26 cellular contexts compared by ENCODE assay signal in the genomic region with DNA sequence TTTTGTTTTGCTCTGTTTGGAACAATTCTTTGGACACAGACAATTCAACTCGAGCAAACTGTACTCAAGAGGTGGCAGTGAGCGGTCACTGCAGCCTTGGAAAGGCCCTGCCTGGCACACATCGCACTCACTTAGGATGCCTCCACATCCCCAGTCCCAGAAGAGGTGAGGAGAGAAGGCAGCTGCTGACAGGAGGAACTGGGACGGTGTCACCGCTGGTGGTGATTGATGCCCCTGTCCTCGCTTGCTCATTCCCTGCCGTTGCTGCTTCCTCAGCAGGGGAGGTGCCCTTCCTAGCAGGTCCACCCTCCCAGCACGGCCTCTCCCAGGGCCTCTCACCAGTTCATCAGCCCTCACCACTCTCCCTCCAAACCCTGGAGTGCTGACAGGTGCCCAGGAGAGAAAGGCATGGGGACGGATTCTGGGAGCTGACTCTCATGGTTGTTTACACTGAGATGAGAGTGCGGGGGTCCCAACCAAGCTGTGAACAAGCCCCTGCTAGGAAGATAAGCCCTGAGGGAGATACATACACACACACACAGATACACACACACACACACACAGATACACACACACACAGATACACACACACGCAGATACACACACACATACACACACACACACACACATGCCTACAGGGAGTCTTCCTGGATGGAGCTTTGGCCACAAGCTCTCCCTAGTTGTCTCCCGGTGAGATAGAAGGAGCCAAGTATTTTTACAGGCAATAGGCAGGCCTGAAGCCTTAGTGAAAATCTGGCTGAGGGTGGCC.
A peak's percentile ranks its signal among the peaks of the same experiment; 100 is the strongest.
DNase-seq lines count a peak whose midpoint lies in the region; ATAC-seq and TF ChIP-seq lines count a peak whose summit lies in the region.
"Had no signal": no experiment of that assay in that cellular context is flagged by ENCODE, and none has a peak within 500 bp of the region (broad histone marks: within the 10 kb centered on the region; RNA-seq: fewer than 3 reads in every experiment).

No MANE protein-coding gene starts in this region.

- H3K36me3 ChIP-seq in GM23338 (ENCODE audit: insufficient read depth) (no peaks in the 10 kb centered on the region), osteoblast (ENCODE audit: insufficient read depth, low read length) (no peaks in the 10 kb centered on the region)
- H3K36me3 ChIP-seq: left lung had no signal

- H3K27me3 Mint-ChIP-seq in GM23338 (ENCODE audit: insufficient read depth, low read depth, poor library complexity) = peaks cover 5% of the 10 kb centered on the region
- peaks cover 2% of the 10 kb centered on the region for H3K27me3 Mint-ChIP-seq in activated T-helper 1 cell treated with anti-CD3 and anti-CD28 coated beads, Interleukin-12 subunit alpha, Interleukin-12 subunit beta, Interleukin-2, Interleukin-4 antibody, amounts not matched to agents 30 ng/mL and 10 ng/mL and 1 ng/mL, durations not matched to agents 14 hours and 24 hours and 36 hours (ENCODE audit: insufficient read depth)
- H3K27me3 Mint-ChIP-seq: activated CD8-positive, alpha-beta T cell treated with anti-CD3 and anti-CD28 coated beads for 36 hours had no signal

- H3K9me3 Mint-ChIP-seq in GM23338 = no peaks in the 10 kb centered on the region
- H3K9me3 Mint-ChIP-seq in activated T-helper 1 cell treated with anti-CD3 and anti-CD28 coated beads, Interleukin-12 subunit alpha, Interleukin-12 subunit beta, Interleukin-2, Interleukin-4 antibody, amounts not matched to agents 30 ng/mL and 10 ng/mL and 1 ng/mL, durations not matched to agents 14 hours and 24 hours and 36 hours = no peaks in the 10 kb centered on the region
- H3K9me3 Mint-ChIP-seq: activated CD8-positive, alpha-beta T cell treated with anti-CD3 and anti-CD28 coated beads for 36 hours; CD4-positive, alpha-beta memory T cell; stimulated activated effector memory CD8-positive, alpha-beta T cell treated with anti-CD3 and anti-CD28 coated beads, Interleukin-12 subunit alpha, Interleukin-12 subunit beta, amount 100 ng/mL, for 72 hours; WTC11 had no signal

- H3K79me2 ChIP-seq in GM23338 (replicated peaks; ENCODE audit: insufficient read depth) = no peaks in the 10 kb centered on the region
- H3K79me2 ChIP-seq in osteoblast (ENCODE audit: insufficient read depth, low read length) = no peaks in the 10 kb centered on the region

- TF ChIP-seq CTCF in GM23338 (conservative IDR thresholded peaks at IDR 0.05; ENCODE audit: low read depth in 2 of 2) (no peak), osteoblast (IDR thresholded peaks at IDR 0.05; ENCODE audit: extremely low read depth, low read depth, low read length) (no peak)

- H2AFZ ChIP-seq in GM23338 (no peak overlapping the region), osteoblast (ENCODE audit: low read length) (peak overlapping the region; percentile 30)

- DNase-seq in GM23338 (ENCODE audit: low spot score) (no peak), left cardiac atrium (peak; percentile 70), osteoblast (ENCODE audit: insufficient read length, low spot score, missing footprints) (no peak), NCI-H345 (lab: John Stamatoyannopoulos, UW) (no peak)
- no peak for DNase-seq in activated T-helper 1 cell treated with anti-CD3 and anti-CD28 coated beads, Interleukin-12 subunit alpha, Interleukin-12 subunit beta, Interleukin-2, Interleukin-4 antibody, amounts not matched to agents 30 ng/mL and 10 ng/mL and 1 ng/mL, durations not matched to agents 14 hours and 24 hours and 36 hours (ENCODE audit: low spot score)
- DNase-seq: activated CD8-positive, alpha-beta T cell treated with anti-CD3 and anti-CD28 coated beads for 36 hours; activated gamma-delta T cell; activated T-cell treated with anti-CD3 and anti-CD28 coated beads for 4 hours; CD4-positive, alpha-beta memory T cell; DMS 273 treated with DMSO at 0.1 percent for 48 hours; head of caudate nucleus; left lung; NCI-H1092 treated with DMSO at 0.1 percent for 48 hours; NCI-H2081 treated with DMSO at 0.1 percent for 48 hours; NCI-H510A; NK-92 treated with Interleukin-12 subunit alpha and Interleukin-12 subunit beta, amount 100 ng/mL, for 24 hours; stimulated activated CD4-positive, alpha-beta T cell treated with anti-CD3 and anti-CD28 coated beads, Interleukin-1b, Interleukin-23, amount 100 ng/mL, for 48 hours had no signal

- intact Hi-C loops in activated T-helper 1 cell treated with anti-CD3 and anti-CD28 coated beads, Interleukin-12 subunit alpha, Interleukin-12 subunit beta, Interleukin-2, Interleukin-4 antibody, amounts not matched to agents 30 ng/mL and 10 ng/mL and 1 ng/mL, durations not matched to agents 14 hours and 24 hours and 36 hours (cut with micrococcal nuclease) = loop anchor here (2.0 kb wide), 1 partner anchor 45 kb away; no protein-coding TSS in a partner anchor
- intact Hi-C loops in left cardiac atrium (cut with DNase I) = loop anchor here in 1 of 2 donors (2.0 to 5.0 kb wide), 2 partner anchors 31 to 106 kb away; no protein-coding TSS in a partner anchor

- H3K27ac ChIP-seq in GM23338 (ENCODE audit: low read depth) (no peak overlapping the region), osteoblast (ENCODE audit: low read depth, low read length) (no peak overlapping the region)
- H3K27ac ChIP-seq: body of pancreas, coronary artery, left lung had no signal

- H3K4me3 Mint-ChIP-seq in GM23338 = no peak overlapping the region
- no peak overlapping the region for H3K4me3 Mint-ChIP-seq in activated T-helper 1 cell treated with anti-CD3 and anti-CD28 coated beads, Interleukin-12 subunit alpha, Interleukin-12 subunit beta, Interleukin-2, Interleukin-4 antibody, amounts not matched to agents 30 ng/mL and 10 ng/mL and 1 ng/mL, durations not matched to agents 14 hours and 24 hours and 36 hours
- H3K4me3 Mint-ChIP-seq: activated CD8-positive, alpha-beta T cell treated with anti-CD3 and anti-CD28 coated beads for 36 hours; CD4-positive, alpha-beta memory T cell; stimulated activated effector memory CD8-positive, alpha-beta T cell treated with anti-CD3 and anti-CD28 coated beads, Interleukin-12 subunit alpha, Interleukin-12 subunit beta, amount 100 ng/mL, for 72 hours; WTC11 had no signal

- ATAC-seq in GM23338 (no peak), left cardiac atrium (peak; percentile 93 to 94), GM18520 (IDR thresholded peaks at IDR 0.05; ENCODE audit: unreplicated experiment) (no peak), HG03280 (IDR thresholded peaks at IDR 0.05; ENCODE audit: unreplicated experiment) (no peak), GM21825 (IDR thresholded peaks at IDR 0.05; ENCODE audit: unreplicated experiment) (no peak)
- ATAC-seq: activated CD8-positive, alpha-beta T cell treated with anti-CD3 and anti-CD28 coated beads for 36 hours; body of pancreas; left lung; stimulated activated effector memory CD8-positive, alpha-beta T cell treated with anti-CD3 and anti-CD28 coated beads, Interleukin-12 subunit alpha, Interleukin-12 subunit beta, amount 100 ng/mL, for 72 hours; WTC11 had no signal

- H3K4me2 ChIP-seq in GM23338 (no peak overlapping the region), osteoblast (ENCODE audit: insufficient read depth, low read length) (no peak overlapping the region)

- peaks cover 7% of the 10 kb centered on the region; the same call in 1 of the 3 replicates for H3K4me1 Mint-ChIP-seq in GM23338
- H3K4me1 Mint-ChIP-seq in activated T-helper 1 cell treated with anti-CD3 and anti-CD28 coated beads, Interleukin-12 subunit alpha, Interleukin-12 subunit beta, Interleukin-2, Interleukin-4 antibody, amounts not matched to agents 30 ng/mL and 10 ng/mL and 1 ng/mL, durations not matched to agents 14 hours and 24 hours and 36 hours (ENCODE audit: low read depth) = peaks cover 24% of the 10 kb centered on the region
- H3K4me1 Mint-ChIP-seq: WTC11 had no signal

- H3K4me1 ChIP-seq in GM23338 (ENCODE audit: insufficient read depth) (no peaks in the 10 kb centered on the region), osteoblast (ENCODE audit: insufficient read depth, low read length) (no peaks in the 10 kb centered on the region)
- H3K4me1 ChIP-seq: body of pancreas, left lung had no signal

- peak overlapping the region; percentile 17; the same call in 1 of the 2 replicates for H3K27ac Mint-ChIP-seq in GM23338
- peak overlapping the region; percentile 27 for H3K27ac Mint-ChIP-seq in activated T-helper 1 cell treated with anti-CD3 and anti-CD28 coated beads, Interleukin-12 subunit alpha, Interleukin-12 subunit beta, Interleukin-2, Interleukin-4 antibody, amounts not matched to agents 30 ng/mL and 10 ng/mL and 1 ng/mL, durations not matched to agents 14 hours and 24 hours and 36 hours
- H3K27ac Mint-ChIP-seq: activated CD8-positive, alpha-beta T cell treated with anti-CD3 and anti-CD28 coated beads for 36 hours; progenitor cell of endocrine pancreas; stimulated activated effector memory CD8-positive, alpha-beta T cell treated with anti-CD3 and anti-CD28 coated beads, Interleukin-12 subunit alpha, Interleukin-12 subunit beta, amount 100 ng/mL, for 72 hours; WTC11 had no signal

- H3F3A ChIP-seq in GM23338 (replicated peaks; ENCODE audit: low read depth) = no peaks in the 10 kb centered on the region

- H3K4me3 ChIP-seq in GM23338 (no peak overlapping the region), osteoblast (ENCODE audit: insufficient read depth, low read length) (no peak overlapping the region)
- H3K4me3 ChIP-seq: body of pancreas, coronary artery, left lung, skin epidermis had no signal

- H3K27me3 ChIP-seq in GM23338 (ENCODE audit: insufficient read depth) (no peaks in the 10 kb centered on the region), osteoblast (ENCODE audit: insufficient read depth, low read length) (no peaks in the 10 kb centered on the region)
- H3K27me3 ChIP-seq: body of pancreas, left lung had no signal

- H3K9me3 ChIP-seq in osteoblast (ENCODE audit: low read depth, low read length) = no peaks in the 10 kb centered on the region
- H3K9me3 ChIP-seq: body of pancreas, left lung had no signal

- peaks cover 6% of the 10 kb centered on the region; the same call in 1 of the 2 replicates for H3K9me2 ChIP-seq in GM23338 (ENCODE audit: insufficient read depth)

- H4K20me1 ChIP-seq in GM23338 (replicated peaks; ENCODE audit: insufficient read depth) = no peaks in the 10 kb centered on the region
- H4K20me1 ChIP-seq in osteoblast (ENCODE audit: insufficient read depth, low read length) = no peaks in the 10 kb centered on the region

- H3K36me3 Mint-ChIP-seq in GM23338 (ENCODE audit: low read depth) = no peaks in the 10 kb centered on the region
- H3K36me3 Mint-ChIP-seq in activated T-helper 1 cell treated with anti-CD3 and anti-CD28 coated beads, Interleukin-12 subunit alpha, Interleukin-12 subunit beta, Interleukin-2, Interleukin-4 antibody, amounts not matched to agents 30 ng/mL and 10 ng/mL and 1 ng/mL, durations not matched to agents 14 hours and 24 hours and 36 hours (ENCODE audit: low read depth) = peaks cover 3% of the 10 kb centered on the region
- H3K36me3 Mint-ChIP-seq: CD4-positive, alpha-beta memory T cell; stimulated activated effector memory CD8-positive, alpha-beta T cell treated with anti-CD3 and anti-CD28 coated beads, Interleukin-12 subunit alpha, Interleukin-12 subunit beta, amount 100 ng/mL, for 72 hours; WTC11 had no signal

TF ChIP-seq in GM23338, 12 proteins besides CTCF, POLR2A, EP300 and RAD21 (continues in another document):
- TF ChIP-seq EZH2phosphoT487 (IDR thresholded peaks at IDR 0.05; ENCODE audit: unreplicated experiment) (no peak), POLR2AphosphoS5 (IDR thresholded peaks at IDR 0.05; ENCODE audit: low read depth) (no peak), STAT1 (IDR thresholded peaks at IDR 0.05; ENCODE audit: unreplicated experiment) (no peak), ZNF114 (CRISPR knock-in tag; IDR thresholded peaks at IDR 0.05) (no peak)

Comparison
In these comparisons a context has a peak if more than half of its experiments do, and no peak if none do; other contexts are left out.
1. ATAC-seq: peak in left cardiac atrium (2 of 2); none in GM23338 (single experiment), GM18520 (single experiment), HG03280 (single experiment) and GM21825 (single experiment).